In genomic region chr4:182823576-182823975, GRCh38 we compare ENCODE assay signal across 12 cellular contexts.
A peak's percentile ranks its signal among the peaks of the same experiment; 100 is the strongest.
DNase-seq lines count a peak whose midpoint lies in the region; ATAC-seq lines count a peak whose summit lies in the region.
"Had no signal": no experiment of that assay in that cellular context is flagged by ENCODE, and none has a peak within 500 bp of the region (broad histone marks: within the 10 kb centered on the region; RNA-seq: fewer than 3 reads in every experiment).

No MANE protein-coding gene starts in this region.

- no peak overlapping the region for H3K27ac Mint-ChIP-seq in activated T-helper 17 cell treated with anti-CD3 and anti-CD28 coated beads, Interleukin-2, amount 50 U/mL, for 72 hours
- H3K27ac Mint-ChIP-seq: brain, H9 had no signal

- DNase-seq in SHP77 treated with DMSO at 0.1 percent for 48 hours (lab: John Stamatoyannopoulos, UW) (no peak), NCI-H1417 (lab: John Stamatoyannopoulos, UW) (no peak)
- DNase-seq: H9, heart left ventricle, NCI-H2029 treated with DMSO at 0.1 percent for 48 hours, sigmoid colon had no signal

- H3K36me3 Mint-ChIP-seq in activated T-helper 17 cell treated with anti-CD3 and anti-CD28 coated beads, Interleukin-2, amount 50 U/mL, for 72 hours (ENCODE audit: low read depth) = no peaks in the 10 kb centered on the region
- H3K36me3 Mint-ChIP-seq: brain had no signal

- H3K9me3 Mint-ChIP-seq in activated T-helper 17 cell treated with anti-CD3 and anti-CD28 coated beads, Interleukin-2, amount 50 U/mL, for 72 hours = no peaks in the 10 kb centered on the region
- H3K9me3 Mint-ChIP-seq: brain, H9 had no signal

- ATAC-seq in GM19324 (IDR thresholded peaks at IDR 0.05; ENCODE audit: low FRiP score, unreplicated experiment) (peak; percentile 69), GM21825 (IDR thresholded peaks at IDR 0.05; ENCODE audit: unreplicated experiment) (peak; percentile 58), HG03135 (IDR thresholded peaks at IDR 0.05; ENCODE audit: unreplicated experiment) (peak; percentile 57), GM19035 (IDR thresholded peaks at IDR 0.05; ENCODE audit: unreplicated experiment) (no peak)
- ATAC-seq in activated T-helper 17 cell treated with anti-CD3 and anti-CD28 coated beads, Interleukin-2, amount 50 U/mL, for 72 hours (replicated peaks) = no peak
- ATAC-seq: heart left ventricle had no signal

- H3K4me3 Mint-ChIP-seq in activated T-helper 17 cell treated with anti-CD3 and anti-CD28 coated beads, Interleukin-2, amount 50 U/mL, for 72 hours = no peak overlapping the region
- H3K4me3 Mint-ChIP-seq: brain, H9 had no signal

- no peaks in the 10 kb centered on the region for H3K4me1 Mint-ChIP-seq in activated T-helper 17 cell treated with anti-CD3 and anti-CD28 coated beads, Interleukin-2, amount 50 U/mL, for 72 hours

- H3K27me3 Mint-ChIP-seq in activated T-helper 17 cell treated with anti-CD3 and anti-CD28 coated beads, Interleukin-2, amount 50 U/mL, for 72 hours = peaks cover 5% of the 10 kb centered on the region

Comparison
In these comparisons a context has a peak if more than half of its experiments do, and no peak if none do; other contexts are left out.
1. ATAC-seq: peak in GM19324 (single experiment), GM21825 (single experiment) and HG03135 (single experiment); none in activated T-helper 17 cell treated with anti-CD3 and anti-CD28 coated beads, Interleukin-2, amount 50 U/mL, for 72 hours (single experiment) and GM19035 (single experiment).